ENCODE assay signal across 20 cellular contexts in the genomic region with DNA sequence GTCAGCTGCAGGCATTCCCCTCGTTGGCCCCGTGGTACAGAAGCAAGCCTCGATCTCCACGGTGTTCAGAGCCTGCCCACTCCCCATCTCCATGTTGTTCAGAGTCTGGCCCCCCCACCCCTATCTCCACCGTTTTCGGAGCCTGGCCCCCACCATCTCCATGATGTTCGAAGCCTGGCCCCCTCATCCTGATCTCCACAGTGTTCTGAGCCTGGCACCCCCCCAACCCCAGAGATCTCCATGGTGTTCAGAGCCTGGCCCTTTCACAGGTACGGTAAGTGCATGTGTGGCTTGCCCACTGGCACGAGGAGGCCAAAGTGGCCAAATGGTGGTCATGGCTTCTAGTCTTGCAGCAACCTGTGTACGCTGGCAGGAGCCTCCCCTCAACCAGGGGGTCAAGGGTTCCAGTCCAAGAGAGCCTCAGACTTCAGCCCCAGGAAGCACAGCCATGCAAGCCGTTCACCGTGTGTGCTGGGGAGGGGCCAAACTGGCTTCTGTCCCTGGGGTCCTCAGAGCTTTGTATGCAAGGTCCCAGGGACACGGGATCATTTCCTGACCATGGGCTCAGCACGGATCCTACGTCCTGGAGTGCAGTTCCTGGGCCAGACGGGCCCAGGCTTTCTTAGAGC. TPM values are rescaled to one million over a fixed set of nuclear protein-coding genes. Genes with fewer than 3 reads are reported as not detected.
DNase-seq lines count a peak whose midpoint lies in the region; ATAC-seq lines count a peak whose summit lies in the region.
"Had no signal": no experiment of that assay in that cellular context is flagged by ENCODE, and none has a peak within 500 bp of the region (broad histone marks: within the 10 kb centered on the region; RNA-seq: fewer than 3 reads in every experiment).

No MANE protein-coding gene starts in this region.

- no peak overlapping the region for H3K27ac ChIP-seq in CD4-positive, CD25-positive, alpha-beta regulatory T cell (ENCODE audit: insufficient read depth, low read length, poor library complexity, severe bottlenecking)
- H3K27ac ChIP-seq: Peyer's patch, SJSA1 had no signal

- no peak for DNase-seq in CD4-positive, CD25-positive, alpha-beta regulatory T cell
- DNase-seq in RPMI8226, result peak; percentile 1
- DNase-seq in mesenteric fat pad (ENCODE audit: low spot score), result peak; percentile 86
- DNase-seq in stimulated activated effector memory CD8-positive, alpha-beta T cell treated with anti-CD3 and anti-CD28 coated beads, Interleukin-12 subunit alpha, Interleukin-12 subunit beta, amount 100 ng/mL, for 72 hours (ENCODE audit: low spot score in 2 of 2), result peak in 1 of 2 donors; percentile 0
- no peak for DNase-seq in NCI-H146 (lab: John Stamatoyannopoulos, UW)
- no peak for DNase-seq in stimulated activated naive CD4-positive, alpha-beta T cell (lab: John Stamatoyannopoulos, UW)
- DNase-seq: C1 segment of cervical spinal cord; Calu3; CD8-positive, alpha-beta memory T cell; DMS153; Karpas-422; MV-4-11; NCI-H1105 treated with DMSO at 0.1 percent for 48 hours; NCI-H1694; NCI-H2081; NCI-H2171 treated with DMSO at 0.1 percent for 48 hours; NCI-H526; Peyer's patch had no signal

- no peak for ATAC-seq in CD4-positive, CD25-positive, alpha-beta regulatory T cell (ENCODE audit: low read depth in 2 of 2)
- peak; percentile 11 for ATAC-seq in stimulated activated effector memory CD8-positive, alpha-beta T cell treated with anti-CD3 and anti-CD28 coated beads, Interleukin-12 subunit alpha, Interleukin-12 subunit beta, amount 100 ng/mL, for 72 hours
- no peak for ATAC-seq in GM19455 (IDR thresholded peaks at IDR 0.05; ENCODE audit: unreplicated experiment)

- no peaks in the 10 kb centered on the region for H3K4me1 ChIP-seq in CD4-positive, CD25-positive, alpha-beta regulatory T cell (ENCODE audit: control insufficient read depth, insufficient read depth, low read length, poor library complexity, severe bottlenecking)
- H3K4me1 ChIP-seq: Peyer's patch had no signal

- H3K4me3 Mint-ChIP-seq in CD4-positive, CD25-positive, alpha-beta regulatory T cell, result no peak overlapping the region
- H3K4me3 Mint-ChIP-seq in stimulated activated effector memory CD8-positive, alpha-beta T cell treated with anti-CD3 and anti-CD28 coated beads, Interleukin-12 subunit alpha, Interleukin-12 subunit beta, amount 100 ng/mL, for 72 hours, result no peak overlapping the region

- H3K9me3 Mint-ChIP-seq in CD4-positive, CD25-positive, alpha-beta regulatory T cell, result no peaks in the 10 kb centered on the region
- no peaks in the 10 kb centered on the region for H3K9me3 Mint-ChIP-seq in stimulated activated effector memory CD8-positive, alpha-beta T cell treated with anti-CD3 and anti-CD28 coated beads, Interleukin-12 subunit alpha, Interleukin-12 subunit beta, amount 100 ng/mL, for 72 hours

- H3K36me3 ChIP-seq in CD4-positive, CD25-positive, alpha-beta regulatory T cell (ENCODE audit: control insufficient read depth, insufficient read depth, low read length), result no peaks in the 10 kb centered on the region
- H3K36me3 ChIP-seq: Peyer's patch, SJSA1 had no signal

- no peaks in the 10 kb centered on the region for H3K9me3 ChIP-seq in CD4-positive, CD25-positive, alpha-beta regulatory T cell (ENCODE audit: control insufficient read depth in 2 of 2, low read length in 2 of 2)
- H3K9me3 ChIP-seq: Peyer's patch, SJSA1 had no signal

- no peaks in the 10 kb centered on the region for H3K27me3 ChIP-seq in CD4-positive, CD25-positive, alpha-beta regulatory T cell (ENCODE audit: control insufficient read depth, insufficient read depth, low read length)
- H3K27me3 ChIP-seq: Peyer's patch, SJSA1 had no signal

- H3K27ac Mint-ChIP-seq in CD4-positive, CD25-positive, alpha-beta regulatory T cell, result peak overlapping the region; percentile 42 to 56 (median 56)
- H3K27ac Mint-ChIP-seq in stimulated activated effector memory CD8-positive, alpha-beta T cell treated with anti-CD3 and anti-CD28 coated beads, Interleukin-12 subunit alpha, Interleukin-12 subunit beta, amount 100 ng/mL, for 72 hours, result no peak overlapping the region
- H3K27ac Mint-ChIP-seq: CD8-positive, alpha-beta memory T cell had no signal

- H3K4me1 Mint-ChIP-seq in CD4-positive, CD25-positive, alpha-beta regulatory T cell, result peaks cover 0 to 18% (median 2%) of the 10 kb centered on the region in 4 donors
- H3K4me1 Mint-ChIP-seq in stimulated activated effector memory CD8-positive, alpha-beta T cell treated with anti-CD3 and anti-CD28 coated beads, Interleukin-12 subunit alpha, Interleukin-12 subunit beta, amount 100 ng/mL, for 72 hours, result no peaks in the 10 kb centered on the region
- H3K4me1 Mint-ChIP-seq: CD8-positive, alpha-beta memory T cell had no signal

- no peak overlapping the region for H3K4me3 ChIP-seq in CD4-positive, CD25-positive, alpha-beta regulatory T cell (ENCODE audit: low read depth, low read length)
- H3K4me3 ChIP-seq: Peyer's patch, SJSA1 had no signal

- H3K36me3 Mint-ChIP-seq in CD4-positive, CD25-positive, alpha-beta regulatory T cell, result no peaks in the 10 kb centered on the region
- H3K36me3 Mint-ChIP-seq in stimulated activated effector memory CD8-positive, alpha-beta T cell treated with anti-CD3 and anti-CD28 coated beads, Interleukin-12 subunit alpha, Interleukin-12 subunit beta, amount 100 ng/mL, for 72 hours, result no peaks in the 10 kb centered on the region
- H3K36me3 Mint-ChIP-seq: CD8-positive, alpha-beta memory T cell had no signal

- peaks cover 12% of the 10 kb centered on the region for H3K27me3 Mint-ChIP-seq in CD4-positive, CD25-positive, alpha-beta regulatory T cell

RNA-seq across cellular contexts. Expression of gene PCBP3, which starts 13.3 kb away (rescaled TPM):
- total RNA-seq in CD4-positive, CD25-positive, alpha-beta regulatory T cell, result 5.3 TPM
- 1 to 10 TPM in 3 of 4 donors, under 1 TPM in 1; 0.72 to 2.8 (median 1.8) TPM for polyA plus RNA-seq in CD4-positive, CD25-positive, alpha-beta regulatory T cell
- total RNA-seq in mesenteric fat pad, result 32.4 TPM

Comparison
In these comparisons a context has a peak if more than half of its experiments do, and no peak if none do; other contexts are left out.
1. DNase-seq: peak in RPMI8226 (single experiment) and mesenteric fat pad (single experiment); none in CD4-positive, CD25-positive, alpha-beta regulatory T cell (0 of 3), NCI-H146 (single experiment) and stimulated activated naive CD4-positive, alpha-beta T cell (0 of 6).